Comparison of ENCODE assay signal across 1 cellular context in the genomic region with DNA sequence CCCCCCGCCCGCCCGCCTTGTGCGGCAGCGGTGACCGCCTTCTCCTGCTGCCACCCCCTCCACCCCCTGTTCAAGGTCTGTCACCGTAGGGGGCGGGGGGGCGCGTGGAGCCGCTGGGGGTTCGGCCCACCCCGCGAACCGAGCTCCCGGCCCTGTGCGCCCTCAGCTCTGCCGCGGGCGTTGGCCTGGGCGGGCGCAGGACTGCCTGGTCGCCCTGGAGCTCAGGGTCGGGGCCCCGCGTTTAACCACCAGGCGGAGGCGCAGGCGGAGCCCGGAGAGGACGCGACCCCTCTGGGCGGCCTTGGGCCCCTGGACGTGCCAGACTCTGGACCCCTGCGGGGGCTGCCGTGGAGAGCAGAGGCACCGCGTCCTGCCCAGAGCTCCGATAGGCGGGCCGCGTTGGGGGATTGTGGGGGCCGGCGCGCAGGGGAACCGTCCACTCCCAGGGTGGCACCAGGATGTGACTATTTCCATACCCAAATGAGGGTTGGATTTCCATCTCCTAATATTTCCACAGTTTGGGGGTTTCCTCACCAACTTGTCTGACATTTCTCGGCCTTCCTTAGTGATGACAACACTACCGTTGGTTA.
TF ChIP-seq lines count a peak whose summit lies in the region.

No MANE protein-coding gene starts in this region.

TF ChIP-seq in GM23338, 12 proteins besides CTCF, POLR2A, EP300 and RAD21 (continued from another document):
- TF ChIP-seq, protein P1, sequence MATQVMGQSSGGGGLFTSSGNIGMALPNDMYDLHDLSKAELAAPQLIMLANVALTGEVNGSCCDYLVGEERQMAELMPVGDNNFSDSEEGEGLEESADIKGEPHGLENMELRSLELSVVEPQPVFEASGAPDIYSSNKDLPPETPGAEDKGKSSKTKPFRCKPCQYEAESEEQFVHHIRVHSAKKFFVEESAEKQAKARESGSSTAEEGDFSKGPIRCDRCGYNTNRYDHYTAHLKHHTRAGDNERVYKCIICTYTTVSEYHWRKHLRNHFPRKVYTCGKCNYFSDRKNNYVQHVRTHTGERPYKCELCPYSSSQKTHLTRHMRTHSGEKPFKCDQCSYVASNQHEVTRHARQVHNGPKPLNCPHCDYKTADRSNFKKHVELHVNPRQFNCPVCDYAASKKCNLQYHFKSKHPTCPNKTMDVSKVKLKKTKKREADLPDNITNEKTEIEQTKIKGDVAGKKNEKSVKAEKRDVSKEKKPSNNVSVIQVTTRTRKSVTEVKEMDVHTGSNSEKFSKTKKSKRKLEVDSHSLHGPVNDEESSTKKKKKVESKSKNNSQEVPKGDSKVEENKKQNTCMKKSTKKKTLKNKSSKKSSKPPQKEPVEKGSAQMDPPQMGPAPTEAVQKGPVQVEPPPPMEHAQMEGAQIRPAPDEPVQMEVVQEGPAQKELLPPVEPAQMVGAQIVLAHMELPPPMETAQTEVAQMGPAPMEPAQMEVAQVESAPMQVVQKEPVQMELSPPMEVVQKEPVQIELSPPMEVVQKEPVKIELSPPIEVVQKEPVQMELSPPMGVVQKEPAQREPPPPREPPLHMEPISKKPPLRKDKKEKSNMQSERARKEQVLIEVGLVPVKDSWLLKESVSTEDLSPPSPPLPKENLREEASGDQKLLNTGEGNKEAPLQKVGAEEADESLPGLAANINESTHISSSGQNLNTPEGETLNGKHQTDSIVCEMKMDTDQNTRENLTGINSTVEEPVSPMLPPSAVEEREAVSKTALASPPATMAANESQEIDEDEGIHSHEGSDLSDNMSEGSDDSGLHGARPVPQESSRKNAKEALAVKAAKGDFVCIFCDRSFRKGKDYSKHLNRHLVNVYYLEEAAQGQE (IDR thresholded peaks at IDR 0.05; ENCODE audit: unreplicated experiment) = no peak
- no peak for TF ChIP-seq EZH2phosphoT487 (IDR thresholded peaks at IDR 0.05; ENCODE audit: unreplicated experiment)
- TF ChIP-seq NANOG (IDR thresholded peaks at IDR 0.05; ENCODE audit: borderline replicate concordance) = no peak
